In the genomic region with DNA sequence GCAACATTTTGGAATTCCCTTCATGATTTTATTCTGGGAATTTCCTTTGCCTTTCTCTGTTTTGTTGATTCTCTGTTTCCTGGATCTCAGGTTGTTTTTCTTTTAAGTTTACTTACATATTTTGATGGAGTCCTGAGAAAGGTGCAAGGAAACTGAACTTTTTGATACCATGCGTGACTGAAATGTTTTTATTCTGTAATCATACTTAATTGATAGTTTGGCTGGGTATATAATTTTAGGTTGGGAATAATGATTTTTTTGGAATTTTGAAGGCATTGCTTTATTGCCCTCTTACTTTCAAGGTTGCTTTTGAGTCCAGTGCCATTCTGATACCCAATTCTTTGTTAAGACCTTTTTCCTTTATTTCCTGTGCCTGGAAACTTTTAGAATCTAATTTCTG, we compare ENCODE assay signal across 22 cellular contexts. TPM values are rescaled to one million over a fixed set of nuclear protein-coding genes. Genes with fewer than 3 reads are reported as not detected.
DNase-seq lines count a peak whose midpoint lies in the region; ATAC-seq, FAIRE-seq and TF ChIP-seq lines count a peak whose summit lies in the region.
"Had no signal": no experiment of that assay in that cellular context is flagged by ENCODE, and none has a peak within 500 bp of the region (broad histone marks: within the 10 kb centered on the region; RNA-seq: fewer than 3 reads in every experiment).

No MANE protein-coding gene starts in this region.

- H3K4me1 ChIP-seq in HepG2 (ENCODE audit: insufficient read depth, low read length), result peaks cover 23% of the 10 kb centered on the region
- no peaks in the 10 kb centered on the region for H3K4me1 ChIP-seq in right lobe of liver

- H3K27me3 ChIP-seq in HepG2 (ENCODE audit: control insufficient read depth in 1 of 2, insufficient read depth in 2 of 2, low read length in 2 of 2), result no peaks in the 10 kb centered on the region
- no peaks in the 10 kb centered on the region for H3K27me3 ChIP-seq in right lobe of liver
- H3K27me3 ChIP-seq in dorsolateral prefrontal cortex, result no peaks in the 10 kb centered on the region
- H3K27me3 ChIP-seq: BLaER1 had no signal

- peaks cover 38% of the 10 kb centered on the region for H3K79me2 ChIP-seq in HepG2 (ENCODE audit: insufficient read depth, low read length)

- no peak for TF ChIP-seq EP300 in HepG2 (IDR thresholded peaks at IDR 0.05; ENCODE audit: low read depth in 2 of 2, low read length in 2 of 2)
- TF ChIP-seq EP300 in HepG2 (CRISPR knock-in tag; IDR thresholded peaks at IDR 0.05; ENCODE audit: borderline replicate concordance), result no peak

- CTCF ChIA-PET in HepG2 (lab: Yijun Ruan, JAX; ENCODE audit: low intra/inter-chr PET ratio, low total read pairs), result no interaction called here

- H3K4me2 ChIP-seq in HepG2 (ENCODE audit: low read depth, low read length), result no peak overlapping the region
- H3K4me2 ChIP-seq: BLaER1 had no signal

- POLR2A ChIA-PET in HepG2 (lab: Yijun Ruan, JAX), result no interaction called here

- no peaks in the 10 kb centered on the region; the same call in 1 of the 2 replicates for H4K20me1 ChIP-seq in HepG2 (ENCODE audit: insufficient read depth, low read length)

- H3K9ac ChIP-seq in HepG2 (ENCODE audit: insufficient read depth, low read depth, low read length), result no peak overlapping the region
- H3K9ac ChIP-seq: BLaER1 had no signal

- no peak overlapping the region for H3K4me3 ChIP-seq in HepG2 (replicated peaks in 1 of 3; ENCODE audit: insufficient read depth in 1 of 3, low read depth in 2 of 3, low read length in 3 of 3)
- H3K4me3 ChIP-seq in right lobe of liver, result no peak overlapping the region
- no peak overlapping the region for H3K4me3 ChIP-seq in dorsolateral prefrontal cortex
- H3K4me3 ChIP-seq: BLaER1, GM12878, HAP-1 had no signal

- BruUV-seq in HepG2 (replicated peaks; lab: Mats Ljungman, UMichigan), result no TSS peak

- 96% methylated on average over 1 of the region's 1 CpG for WGBS in HepG2 (ENCODE audit: low lambda C conversion rate)
- WGBS in right lobe of liver (ENCODE audit: insufficient coverage, low coverage, low lambda C conversion rate, missing lambda C conversion rate), result 95% methylated on average over 1 of the region's 1 CpG

- no peak for FAIRE-seq in HepG2 (lab: Jason Lieb, UNC)
- FAIRE-seq: A204.1, D721Med, GM12878, GM18507, H54 had no signal

- H3K36me3 ChIP-seq in HepG2 (replicated peaks in 1 of 2; ENCODE audit: control insufficient read depth in 1 of 2, insufficient read depth in 2 of 2, low read length in 2 of 2), result peaks cover 1 to 2% of the 10 kb centered on the region in 2 experiments; a peak in 1 of 5 replicates
- H3K36me3 ChIP-seq in right lobe of liver, result no peaks in the 10 kb centered on the region
- H3K36me3 ChIP-seq: BLaER1, HAP-1 had no signal

- no peak overlapping the region for H3K27ac ChIP-seq in HepG2 (ENCODE audit: extremely low read length, insufficient read depth, low read length)
- H3K27ac ChIP-seq in right lobe of liver, result no peak overlapping the region
- peak overlapping the region in 48 of 59 donors; percentile 1 to 98 (median 92) for H3K27ac ChIP-seq in dorsolateral prefrontal cortex
- peak overlapping the region; percentile 4 for H3K27ac ChIP-seq in temporal lobe (ENCODE audit: low read depth, low read length)
- H3K27ac ChIP-seq: 22Rv1, BLaER1, C4-2B had no signal

- in situ Hi-C loops in HepG2 (cut with HindIII; ENCODE audit: extremely low pct_ligation_motif_present, low pct_unique_long_range_greater_than_20kb), result no loop called here

- DNase-seq in HepG2 (ENCODE audit: low spot score) (no peak), right lobe of liver (no peak), dorsolateral prefrontal cortex (no peak)
- DNase-seq: CD4-positive, CD25-positive, alpha-beta regulatory T cell; CD8-positive, alpha-beta T cell; DMS 273 treated with DMSO at 0.1 percent for 48 hours; DMS79; EL; GDM1; GOT3 had no signal

- no peak overlapping the region for H2AFZ ChIP-seq in HepG2 (ENCODE audit: low read length)

- no peak for ATAC-seq in HepG2
- no peak for ATAC-seq in right lobe of liver
- no peak for ATAC-seq in HG03097 (IDR thresholded peaks at IDR 0.05; ENCODE audit: low FRiP score, unreplicated experiment)
- ATAC-seq in GM18505 (IDR thresholded peaks at IDR 0.05; ENCODE audit: unreplicated experiment), result no peak
- ATAC-seq: CD8-positive, alpha-beta T cell; GM12878 had no signal

- no peak for TF ChIP-seq RAD21 in HepG2 (CRISPR knock-in tag; IDR thresholded peaks at IDR 0.05)

- TF ChIP-seq POLR2A in HepG2 (IDR thresholded peaks at IDR 0.05; ENCODE audit: insufficient read depth in 1 of 2, low read depth in 2 of 2, low read length in 2 of 2) (no peak), right lobe of liver (IDR thresholded peaks at IDR 0.05) (no peak), GM18505 (IDR thresholded peaks at IDR 0.05; ENCODE audit: borderline replicate concordance, extremely low read depth, insufficient read depth, insufficient read length) (no peak)

- intact Hi-C loops in HepG2 (cut with micrococcal nuclease; ENCODE audit: unreplicated experiment) (no loop called here), right lobe of liver (cut with DNase I) (no loop called here), dorsolateral prefrontal cortex (cut with DNase I) (no loop called here)

- H3K9me3 ChIP-seq in HepG2 (ENCODE audit: low read length) (peaks cover 9% of the 10 kb centered on the region), right lobe of liver (no peaks in the 10 kb centered on the region)
- H3K9me3 ChIP-seq: HAP-1 had no signal

- no peak for TF ChIP-seq CTCF in HepG2 (CRISPR knock-in tag; IDR thresholded peaks at IDR 0.05)
- no peak for TF ChIP-seq CTCF in right lobe of liver (IDR thresholded peaks at IDR 0.05)
- TF ChIP-seq CTCF in dorsolateral prefrontal cortex (IDR thresholded peaks at IDR 0.05 in 54 of 56, conservative IDR thresholded peaks at IDR 0.05 in 2 of 56; ENCODE audit: low read depth in 1 of 56, partially characterized antibody in 56 of 56), result no peak

TF ChIP-seq in HepG2, 621 proteins besides CTCF, POLR2A, EP300 and RAD21:
- TF ChIP-seq ZFP1 (CRISPR knock-in tag; IDR thresholded peaks at IDR 0.05), result peak; percentile 95; the same call in 1 of the 2 replicates
- no peak for TF ChIP-seq RXRA (CRISPR knock-in tag; IDR thresholded peaks at IDR 0.05)

RNA-seq across cellular contexts. Expression of a gene that starts 45.2 kb away (rescaled TPM):
- 27.7 and 31.6 TPM in 2 replicates for total RNA-seq in HepG2 (2016; rRNA removed; fragmentation: Illumina TruSeq; extraction: Trizol)
- total RNA-seq in HepG2 (2016; cell fraction: cytosol; rRNA removed; fragmentation: Illumina TruSeq; extraction: Trizol; ENCODE audit: low read depth), result 5.6 and 6.2 TPM in 2 replicates
- total RNA-seq in HepG2 (2016; cell fraction: insoluble cytoplasmic fraction; rRNA removed; fragmentation: Illumina TruSeq; extraction: Trizol), result 29.5 and 30.9 TPM in 2 replicates
- 15.3 and 17.6 TPM in 2 replicates for total RNA-seq in HepG2 (2016; cell fraction: membrane; rRNA removed; fragmentation: Illumina TruSeq; extraction: Trizol)
- total RNA-seq in HepG2 (2016; cell fraction: nucleus; rRNA removed; fragmentation: Illumina TruSeq; extraction: Trizol), result 29.7 and 30.0 TPM in 2 replicates
- polyA plus RNA-seq in HepG2 (2011; rRNA removed), result 13.1 and 15.6 TPM in 2 replicates
- polyA plus RNA-seq in HepG2 (2011; cell fraction: cytosol; rRNA removed), result 9.5 and 12.1 TPM in 2 replicates
- polyA plus RNA-seq in HepG2 (2011; cell fraction: nucleus; rRNA removed), result 20.2 and 23.5 TPM in 2 replicates
- polyA plus RNA-seq in HepG2 (2012), result 12.8 and 20.0 TPM in 2 replicates
- 2.9 and 3.4 TPM in 2 replicates for polyA plus RNA-seq in HepG2 (2016; cell fraction: cytosol; fragmentation: Illumina TruSeq; extraction: Trizol; ENCODE audit: low read depth)
- 30.2 and 31.3 TPM in 2 replicates for polyA plus RNA-seq in HepG2 (2016; cell fraction: insoluble cytoplasmic fraction; fragmentation: Illumina TruSeq; extraction: Trizol; ENCODE audit: low read depth)
- polyA plus RNA-seq in HepG2 (2016; cell fraction: membrane; fragmentation: Illumina TruSeq; extraction: Trizol; ENCODE audit: low read depth), result 8.2 and 8.7 TPM in 2 replicates
- 30.0 and 31.5 TPM in 2 replicates for polyA plus RNA-seq in HepG2 (2016; cell fraction: nucleus; fragmentation: Illumina TruSeq; extraction: Trizol; ENCODE audit: insufficient read depth, low read depth)
- polyA minus RNA-seq in HepG2 (2011; rRNA and poly(A)+ RNA removed; ENCODE audit: low replicate concordance), result 9.7 and 25.8 TPM in 2 replicates
- 9.8 and 10.7 TPM in 2 replicates for polyA minus RNA-seq in HepG2 (2011; cell fraction: cytosol; rRNA and poly(A)+ RNA removed)
- 32.8 and 35.4 TPM in 2 replicates for polyA minus RNA-seq in HepG2 (2011; cell fraction: nucleus; rRNA and poly(A)+ RNA removed)
- 1 to 10 TPM in 4 of 6 experiments, under 1 TPM in 2; 0.46 to 3.2 (median 1.4) TPM for total RNA-seq in right lobe of liver
- total RNA-seq in dorsolateral prefrontal cortex, result 10 to 100 TPM in 112 of 120 experiments, 1 to 10 TPM in 8; 5.4 to 73.2 (median 19.4) TPM
- total RNA-seq in temporal lobe, result 10.1 TPM

Comparison
In these comparisons a context has a peak if more than half of its experiments do, and no peak if none do; other contexts are left out.
1. H3K27ac ChIP-seq: peak in dorsolateral prefrontal cortex (48 of 59) and temporal lobe (single experiment); none in HepG2 (single experiment) and right lobe of liver (0 of 3).